Comparison of ENCODE assay signal across 15 cellular contexts in genomic region chr14:92695562-92695961, GRCh38. TPM values are rescaled to one million over a fixed set of nuclear protein-coding genes. Genes with fewer than 3 reads are reported as not detected.
DNase-seq lines count a peak whose midpoint lies in the region; ATAC-seq and TF ChIP-seq lines count a peak whose summit lies in the region.
"Had no signal": no experiment of that assay in that cellular context is flagged by ENCODE, and none has a peak within 500 bp of the region (broad histone marks: within the 10 kb centered on the region; RNA-seq: fewer than 3 reads in every experiment).

No MANE protein-coding gene starts in this region.

- no peak overlapping the region for H3K4me3 Mint-ChIP-seq in activated naive CD4-positive, alpha-beta T cell treated with anti-CD3 and anti-CD28 coated beads, Interleukin-2, amount 50 U/mL, for 24 hours
- H3K4me3 Mint-ChIP-seq in WTC11 (no peak overlapping the region), naive B cell (peak overlapping the region in 2 of 8 donors; percentile 16 to 86)
- H3K4me3 Mint-ChIP-seq in activated CD4-positive, alpha-beta T cell treated with anti-CD3 and anti-CD28 coated beads, Interleukin-2, amount 10 ng/mL, durations not matched to agents 7 days and 5 days, result no peak overlapping the region
- H3K4me3 Mint-ChIP-seq: CD4-positive, alpha-beta T cell; HFFc6 had no signal

- DNase-seq in activated naive CD4-positive, alpha-beta T cell treated with anti-CD3 and anti-CD28 coated beads, Interleukin-2, amount 50 U/mL, for 16 hours, result no peak
- no peak for DNase-seq in WTC11 (ENCODE audit: low spot score)
- no peak for DNase-seq in naive B cell
- DNase-seq in activated CD4-positive, alpha-beta T cell treated with anti-CD3 and anti-CD28 coated beads, Interleukin-2, amount 10 ng/mL, durations not matched to agents 7 days and 5 days, result no peak
- no peak for DNase-seq in T-helper 2 cell
- DNase-seq in spleen, result no peak
- DNase-seq: 8988T; CD4-positive, alpha-beta T cell; DMS153; DMS79 treated with DMSO at 0.1 percent for 48 hours; EL; HFFc6 had no signal

- no peak for TF ChIP-seq POLR2A in spleen (IDR thresholded peaks at IDR 0.05)

- no peaks in the 10 kb centered on the region for H3K27me3 Mint-ChIP-seq in activated naive CD4-positive, alpha-beta T cell treated with anti-CD3 and anti-CD28 coated beads, Interleukin-2, amount 50 U/mL, for 24 hours
- H3K27me3 Mint-ChIP-seq in WTC11 (ENCODE audit: low read depth) (peaks cover 2% of the 10 kb centered on the region), naive B cell (no peaks in the 10 kb centered on the region)
- peaks cover 9% of the 10 kb centered on the region for H3K27me3 Mint-ChIP-seq in activated CD4-positive, alpha-beta T cell treated with anti-CD3 and anti-CD28 coated beads, Interleukin-2, amount 10 ng/mL, durations not matched to agents 7 days and 5 days
- H3K27me3 Mint-ChIP-seq: CD4-positive, alpha-beta T cell had no signal

- WGBS in spleen, 5 donors, result 88 to 100% (median 94%) methylated on average over 1 of the region's 1 CpG

- CTCF ChIA-PET in WTC11 (lab: Charles Lee), result no interaction called here
- CTCF ChIA-PET in activated CD4-positive, alpha-beta T cell treated with anti-CD3 and anti-CD28 coated beads, Interleukin-2, amount 10 ng/mL, durations not matched to agents 7 days and 5 days (lab: Charles Lee), result no interaction called here

- ATAC-seq in WTC11, result no peak
- ATAC-seq in naive B cell (ENCODE audit: low read depth in 2 of 2), result no peak

- peaks cover 53% of the 10 kb centered on the region for H3K4me1 Mint-ChIP-seq in activated naive CD4-positive, alpha-beta T cell treated with anti-CD3 and anti-CD28 coated beads, Interleukin-2, amount 50 U/mL, for 24 hours
- H3K4me1 Mint-ChIP-seq in WTC11, result no peaks in the 10 kb centered on the region
- H3K4me1 Mint-ChIP-seq in naive B cell, result peaks cover 28 to 71% (median 67%) of the 10 kb centered on the region in 3 donors
- H3K4me1 Mint-ChIP-seq in activated CD4-positive, alpha-beta T cell treated with anti-CD3 and anti-CD28 coated beads, Interleukin-2, amount 10 ng/mL, durations not matched to agents 7 days and 5 days, result peaks cover 5% of the 10 kb centered on the region

- no peaks in the 10 kb centered on the region for H3K27me3 ChIP-seq in spleen (replicated peaks in 1 of 7)
- H3K27me3 ChIP-seq: BLaER1 treated with 17β-estradiol and CSF1 and Interleukin-3, amounts not matched to agents 10 nM and 100 nM had no signal

- H3K36me3 Mint-ChIP-seq in activated naive CD4-positive, alpha-beta T cell treated with anti-CD3 and anti-CD28 coated beads, Interleukin-2, amount 50 U/mL, for 24 hours, result no peaks in the 10 kb centered on the region
- H3K36me3 Mint-ChIP-seq in WTC11 (no peaks in the 10 kb centered on the region), naive B cell (no peaks in the 10 kb centered on the region)
- H3K36me3 Mint-ChIP-seq in activated CD4-positive, alpha-beta T cell treated with anti-CD3 and anti-CD28 coated beads, Interleukin-2, amount 10 ng/mL, durations not matched to agents 7 days and 5 days (ENCODE audit: low read depth), result no peaks in the 10 kb centered on the region

- H3K9me3 ChIP-seq in spleen, result no peaks in the 10 kb centered on the region
- H3K9me3 ChIP-seq: BLaER1 treated with 17β-estradiol and CSF1 and Interleukin-3, amounts not matched to agents 10 nM and 100 nM; HAP-1 had no signal

- no peaks in the 10 kb centered on the region for H3K9me3 Mint-ChIP-seq in activated naive CD4-positive, alpha-beta T cell treated with anti-CD3 and anti-CD28 coated beads, Interleukin-2, amount 50 U/mL, for 24 hours
- no peaks in the 10 kb centered on the region for H3K9me3 Mint-ChIP-seq in WTC11
- no peaks in the 10 kb centered on the region for H3K9me3 Mint-ChIP-seq in naive B cell
- no peaks in the 10 kb centered on the region for H3K9me3 Mint-ChIP-seq in activated CD4-positive, alpha-beta T cell treated with anti-CD3 and anti-CD28 coated beads, Interleukin-2, amount 10 ng/mL, durations not matched to agents 7 days and 5 days
- H3K9me3 Mint-ChIP-seq: CD4-positive, alpha-beta T cell; HFFc6 had no signal

- H3K27ac ChIP-seq in spleen, result no peak overlapping the region
- H3K27ac ChIP-seq: BLaER1 treated with 17β-estradiol and CSF1 and Interleukin-3, amounts not matched to agents 10 nM and 100 nM had no signal

- TF ChIP-seq CTCF in WTC11 (IDR thresholded peaks at IDR 0.05), result no peak
- TF ChIP-seq CTCF in spleen (IDR thresholded peaks at IDR 0.05 in 8 of 11, conservative IDR thresholded peaks at IDR 0.05 in 3 of 11), result no peak

- peaks cover 9 to 80% (median 44%) of the 10 kb centered on the region in 6 donors for H3K4me1 ChIP-seq in spleen
- H3K4me1 ChIP-seq: HAP-1 had no signal

- H3K4me3 ChIP-seq in spleen, result no peak overlapping the region
- H3K4me3 ChIP-seq: BLaER1 treated with 17β-estradiol and CSF1 and Interleukin-3, amounts not matched to agents 10 nM and 100 nM; HAP-1 had no signal

- peaks cover 0 to 13% (median 2%) of the 10 kb centered on the region in 6 donors for H3K36me3 ChIP-seq in spleen
- H3K36me3 ChIP-seq: HAP-1 had no signal

- POLR2A ChIA-PET in WTC11 (lab: Charles Lee), result no interaction called here
- POLR2A ChIA-PET in activated CD4-positive, alpha-beta T cell treated with anti-CD3 and anti-CD28 coated beads, Interleukin-2, amount 10 ng/mL, durations not matched to agents 7 days and 5 days (lab: Charles Lee), result no interaction called here

- peak overlapping the region; percentile 46 for H3K27ac Mint-ChIP-seq in activated naive CD4-positive, alpha-beta T cell treated with anti-CD3 and anti-CD28 coated beads, Interleukin-2, amount 50 U/mL, for 24 hours
- H3K27ac Mint-ChIP-seq in WTC11, result no peak overlapping the region
- peak overlapping the region in 4 of 6 donors; percentile 47 to 92 (median 70) for H3K27ac Mint-ChIP-seq in naive B cell
- no peak overlapping the region for H3K27ac Mint-ChIP-seq in activated CD4-positive, alpha-beta T cell treated with anti-CD3 and anti-CD28 coated beads, Interleukin-2, amount 10 ng/mL, durations not matched to agents 7 days and 5 days

- intact Hi-C loops in spleen (cut with DNase I; ENCODE audit: low total_unique reads), result no loop called here

TF ChIP-seq in WTC11, 78 proteins besides CTCF, POLR2A, EP300 and RAD21:
- TF ChIP-seq ZNF512 (CRISPR knock-in tag; IDR thresholded peaks at IDR 0.05; ENCODE audit: borderline replicate concordance) (0 out of 2 replicates have a peak, but pooled peaks have one; percentile 88), NR1H2 (CRISPR knock-in tag; IDR thresholded peaks at IDR 0.05) (no peak)

RNA-seq across cellular contexts. Expression of gene LGMN, which starts 52.9 kb away (rescaled TPM):
- total RNA-seq in WTC11 (2021), result 55.7 to 68.0 TPM (median 66.1 TPM) in 3 replicates
- 10 to 100 TPM in 4 of 6 donors, 1 to 10 TPM in 2; 9.1 to 22.1 (median 13.2) TPM for polyA plus RNA-seq in naive B cell (ENCODE audit: low read depth in 6 of 6)
- 1 to 10 TPM; 4.7 to 4.8 TPM for total RNA-seq in activated CD4-positive, alpha-beta T cell treated with anti-CD3 and anti-CD28 coated beads, Interleukin-2, amount 10 ng/mL, durations not matched to agents 7 days and 5 days
- 100 to 1,000 TPM; 121 to 270 (median 258) TPM for total RNA-seq in spleen
- 10 to 100 TPM; 56.6 to 99.7 (median 84.0) TPM for polyA plus RNA-seq in spleen

Comparison
In these comparisons a context has a peak if more than half of its experiments do, and no peak if none do; other contexts are left out.
1. H3K27ac Mint-ChIP-seq: peak in activated naive CD4-positive, alpha-beta T cell treated with anti-CD3 and anti-CD28 coated beads, Interleukin-2, amount 50 U/mL, for 24 hours (single experiment) and naive B cell (4 of 6); none in WTC11 (single experiment) and activated CD4-positive, alpha-beta T cell treated with anti-CD3 and anti-CD28 coated beads, Interleukin-2, amount 10 ng/mL, durations not matched to agents 7 days and 5 days (single experiment).